In genomic region chr6:137878810-137879285, GRCh38 we compare ENCODE assay signal across 13 cellular contexts. TPM values are rescaled to one million over a fixed set of nuclear protein-coding genes. Genes with fewer than 3 reads are reported as not detected.
DNase-seq lines count a peak whose midpoint lies in the region; ATAC-seq, FAIRE-seq and TF ChIP-seq lines count a peak whose summit lies in the region.
"Had no signal": no experiment of that assay in that cellular context is flagged by ENCODE, and none has a peak within 500 bp of the region (broad histone marks: within the 10 kb centered on the region; RNA-seq: fewer than 3 reads in every experiment).

No MANE protein-coding gene starts in this region.

- DNase-seq in activated CD8-positive, alpha-beta memory T cell treated with anti-CD3 and anti-CD28 coated beads, Interleukin-2, amount 10 ng/mL, durations not matched to agents 7 days and 5 days, result no peak
- DNase-seq in activated CD8-positive, alpha-beta memory T cell treated with anti-CD3 and anti-CD28 coated beads, Interleukin-2, amount 50 U/mL, for 4 hours, result no peak
- DNase-seq in astrocyte (ENCODE audit: low read depth) (no peak), COLO668 (lab: John Stamatoyannopoulos, UW; ENCODE audit: unreplicated experiment) (no peak)
- no peak for DNase-seq in stimulated activated naive CD8-positive, alpha-beta T cell treated with anti-CD3 and anti-CD28 coated beads, Interleukin-15, amount 100 ng/mL, for 72 hours
- DNase-seq: amniotic stem cell, HFFc6, NCI-H446 had no signal

- peaks cover 66% of the 10 kb centered on the region for H3K36me3 ChIP-seq in astrocyte (ENCODE audit: insufficient read depth, low read length)
- peaks cover 48% of the 10 kb centered on the region for H3K36me3 ChIP-seq in iPS-18a (ENCODE audit: control insufficient read depth, low read depth, low read length)

- H3K79me2 ChIP-seq in astrocyte (ENCODE audit: insufficient read depth, low read length), result peaks cover 4% of the 10 kb centered on the region

- CTCF ChIA-PET in activated CD8-positive, alpha-beta memory T cell treated with anti-CD3 and anti-CD28 coated beads, Interleukin-2, amount 10 ng/mL, durations not matched to agents 7 days and 5 days (lab: Charles Lee), result interaction anchor here (0.6 to 5.9 kb wide), 5 partner anchors 9 to 172 kb away, joined by 3 to 70 read pairs (median 4); partner anchors contain the start of gene TNFAIP3

- H3K9ac ChIP-seq in astrocyte (ENCODE audit: low read length) (no peak overlapping the region), iPS-18a (ENCODE audit: low read length) (no peak overlapping the region)

- no peaks in the 10 kb centered on the region for H3K4me1 ChIP-seq in astrocyte (ENCODE audit: insufficient read depth, low read length)
- peaks cover 19% of the 10 kb centered on the region for H3K4me1 ChIP-seq in iPS-18a (ENCODE audit: control insufficient read depth, low read depth, low read length)

- H3K36me3 Mint-ChIP-seq in activated CD8-positive, alpha-beta memory T cell treated with anti-CD3 and anti-CD28 coated beads, Interleukin-2, amount 10 ng/mL, durations not matched to agents 7 days and 5 days, result peaks cover 81% of the 10 kb centered on the region
- peaks cover 25% of the 10 kb centered on the region for H3K36me3 Mint-ChIP-seq in astrocyte (ENCODE audit: low read depth, unreplicated experiment)

- H2AFZ ChIP-seq in astrocyte (ENCODE audit: low read depth, low read length), result no peak overlapping the region

- no peaks in the 10 kb centered on the region for H3K9me3 Mint-ChIP-seq in activated CD8-positive, alpha-beta memory T cell treated with anti-CD3 and anti-CD28 coated beads, Interleukin-2, amount 10 ng/mL, durations not matched to agents 7 days and 5 days (ENCODE audit: low read depth)
- H3K9me3 Mint-ChIP-seq in astrocyte (ENCODE audit: unreplicated experiment), result no peaks in the 10 kb centered on the region
- H3K9me3 Mint-ChIP-seq in stimulated activated naive CD8-positive, alpha-beta T cell treated with anti-CD3 and anti-CD28 coated beads, Interleukin-15, amount 100 ng/mL, for 72 hours, result no peaks in the 10 kb centered on the region
- H3K9me3 Mint-ChIP-seq: HFFc6 had no signal

- H3K4me1 Mint-ChIP-seq in activated CD8-positive, alpha-beta memory T cell treated with anti-CD3 and anti-CD28 coated beads, Interleukin-2, amount 10 ng/mL, durations not matched to agents 7 days and 5 days, result peaks cover 82% of the 10 kb centered on the region
- H3K4me1 Mint-ChIP-seq in astrocyte (ENCODE audit: low read depth, unreplicated experiment), result peaks cover 21% of the 10 kb centered on the region
- H3K4me1 Mint-ChIP-seq in stimulated activated naive CD8-positive, alpha-beta T cell treated with anti-CD3 and anti-CD28 coated beads, Interleukin-15, amount 100 ng/mL, for 72 hours, result peaks cover 93% of the 10 kb centered on the region

- no peak overlapping the region for H3K27ac ChIP-seq in astrocyte (ENCODE audit: low read depth, low read length)
- H3K27ac ChIP-seq in iPS-18a (ENCODE audit: low read length), result no peak overlapping the region

- no peaks in the 10 kb centered on the region for H3K27me3 Mint-ChIP-seq in activated CD8-positive, alpha-beta memory T cell treated with anti-CD3 and anti-CD28 coated beads, Interleukin-2, amount 10 ng/mL, durations not matched to agents 7 days and 5 days
- H3K27me3 Mint-ChIP-seq in astrocyte (ENCODE audit: low read depth, unreplicated experiment), result no peaks in the 10 kb centered on the region
- no peaks in the 10 kb centered on the region for H3K27me3 Mint-ChIP-seq in stimulated activated naive CD8-positive, alpha-beta T cell treated with anti-CD3 and anti-CD28 coated beads, Interleukin-15, amount 100 ng/mL, for 72 hours

- no peak overlapping the region for H3K4me2 ChIP-seq in astrocyte (ENCODE audit: low read length)
- H3K4me2 ChIP-seq: smooth muscle cell had no signal

- ATAC-seq in activated CD8-positive, alpha-beta memory T cell treated with anti-CD3 and anti-CD28 coated beads, Interleukin-2, amount 10 ng/mL, durations not matched to agents 7 days and 5 days, result no peak
- ATAC-seq in stimulated activated naive CD8-positive, alpha-beta T cell treated with anti-CD3 and anti-CD28 coated beads, Interleukin-15, amount 100 ng/mL, for 72 hours, result no peak
- ATAC-seq in HG03442 (IDR thresholded peaks at IDR 0.05; ENCODE audit: unreplicated experiment) (no peak), GM21526 (IDR thresholded peaks at IDR 0.05; ENCODE audit: low FRiP score, unreplicated experiment) (no peak)

- H3K9me3 ChIP-seq in astrocyte (ENCODE audit: insufficient read depth, low read depth, low read length), result no peaks in the 10 kb centered on the region
- H3K9me3 ChIP-seq in iPS-18a (ENCODE audit: control insufficient read depth, low read depth, low read length), result no peaks in the 10 kb centered on the region

- H3K27ac Mint-ChIP-seq in activated CD8-positive, alpha-beta memory T cell treated with anti-CD3 and anti-CD28 coated beads, Interleukin-2, amount 10 ng/mL, durations not matched to agents 7 days and 5 days, result peak overlapping the region; percentile 36
- no peak overlapping the region for H3K27ac Mint-ChIP-seq in astrocyte (ENCODE audit: unreplicated experiment)
- peak overlapping the region in 1 of 2 donors; percentile 71 for H3K27ac Mint-ChIP-seq in stimulated activated naive CD8-positive, alpha-beta T cell treated with anti-CD3 and anti-CD28 coated beads, Interleukin-15, amount 100 ng/mL, for 72 hours
- H3K27ac Mint-ChIP-seq: HFFc6 had no signal

- H3K4me3 ChIP-seq in astrocyte (ENCODE audit: insufficient read depth, low read depth, low read length), result no peak overlapping the region
- H3K4me3 ChIP-seq in iPS-18a (ENCODE audit: low read length), result peak overlapping the region; percentile 10
- H3K4me3 ChIP-seq: smooth muscle cell had no signal

- H3K27me3 ChIP-seq in astrocyte (ENCODE audit: insufficient read depth, low read length) (no peaks in the 10 kb centered on the region), iPS-18a (ENCODE audit: control insufficient read depth, insufficient read depth, low read length) (no peaks in the 10 kb centered on the region)

- peak; percentile 12 for TF ChIP-seq CTCF in astrocyte (IDR thresholded peaks at IDR 0.05; ENCODE audit: insufficient read depth, low read depth, low read length)

- peaks cover 4% of the 10 kb centered on the region for H4K20me1 ChIP-seq in astrocyte (ENCODE audit: insufficient read depth, low read length)

- H3K4me3 Mint-ChIP-seq in activated CD8-positive, alpha-beta memory T cell treated with anti-CD3 and anti-CD28 coated beads, Interleukin-2, amount 10 ng/mL, durations not matched to agents 7 days and 5 days, result no peak overlapping the region
- no peak overlapping the region for H3K4me3 Mint-ChIP-seq in astrocyte (ENCODE audit: unreplicated experiment)
- peak overlapping the region; percentile 53 to 84 for H3K4me3 Mint-ChIP-seq in stimulated activated naive CD8-positive, alpha-beta T cell treated with anti-CD3 and anti-CD28 coated beads, Interleukin-15, amount 100 ng/mL, for 72 hours
- H3K4me3 Mint-ChIP-seq: HFFc6 had no signal

- FAIRE-seq in astrocyte (lab: Jason Lieb, UNC), result no peak
- FAIRE-seq: GM18507 had no signal

RNA-seq across cellular contexts. Expression of gene TNFAIP3, which starts 11.8 kb away (rescaled TPM):
- total RNA-seq in activated CD8-positive, alpha-beta memory T cell treated with anti-CD3 and anti-CD28 coated beads, Interleukin-2, amount 10 ng/mL, durations not matched to agents 7 days and 5 days, result 100 to 1,000 TPM in 1 of 2 experiments, 10 to 100 TPM in 1; 86.7 to 225 TPM
- total RNA-seq in astrocyte, result 16.2 and 16.8 TPM in 2 replicates

Comparison
In these comparisons a context has a peak if more than half of its experiments do, and no peak if none do; other contexts are left out.
1. H3K4me3 Mint-ChIP-seq: peak in stimulated activated naive CD8-positive, alpha-beta T cell treated with anti-CD3 and anti-CD28 coated beads, Interleukin-15, amount 100 ng/mL, for 72 hours (2 of 2); none in activated CD8-positive, alpha-beta memory T cell treated with anti-CD3 and anti-CD28 coated beads, Interleukin-2, amount 10 ng/mL, durations not matched to agents 7 days and 5 days (single experiment) and astrocyte (single experiment).